ENCODE assay signal across 10 cellular contexts in genomic region chr20:51480507-51481270, GRCh38.
A peak's percentile ranks its signal among the peaks of the same experiment; 100 is the strongest.
DNase-seq lines count a peak whose midpoint lies in the region; ATAC-seq and TF ChIP-seq lines count a peak whose summit lies in the region.
"Had no signal": no experiment of that assay in that cellular context is flagged by ENCODE, and none has a peak within 500 bp of the region (broad histone marks: within the 10 kb centered on the region; RNA-seq: fewer than 3 reads in every experiment).

No MANE protein-coding gene starts in this region.

- H3K36me3 ChIP-seq in BLaER1, result peaks cover 47% of the 10 kb centered on the region
- no peaks in the 10 kb centered on the region for H3K36me3 ChIP-seq in SK-N-SH (replicated peaks in 1 of 2; ENCODE audit: control insufficient read depth in 1 of 2, insufficient read depth in 2 of 2, low read length in 1 of 2)

- peak overlapping the region; percentile 34 for H3K4me2 ChIP-seq in BLaER1
- H3K4me2 ChIP-seq in SK-N-SH, result no peak overlapping the region

- H3K27ac ChIP-seq in BLaER1 (no peak overlapping the region), SK-N-SH (ENCODE audit: low read depth in 2 of 2, low read length in 1 of 2) (no peak overlapping the region)

- peaks cover 90% of the 10 kb centered on the region for H3K4me1 Mint-ChIP-seq in activated naive CD4-positive, alpha-beta T cell treated with anti-CD3 and anti-CD28 coated beads, Interleukin-2, amount 50 U/mL, for 24 hours

- H3K9ac ChIP-seq in BLaER1, result no peak overlapping the region
- H3K9ac ChIP-seq in SK-N-SH, result no peak overlapping the region

- H2AFZ ChIP-seq in SK-N-SH (ENCODE audit: low read depth), result no peak overlapping the region

- H3F3A ChIP-seq in SK-N-SH (replicated peaks; ENCODE audit: insufficient read depth), result no peaks in the 10 kb centered on the region

- no peaks in the 10 kb centered on the region for H3K9me3 Mint-ChIP-seq in activated naive CD4-positive, alpha-beta T cell treated with anti-CD3 and anti-CD28 coated beads, Interleukin-2, amount 50 U/mL, for 24 hours

- no peak for TF ChIP-seq EP300 in SK-N-SH (IDR thresholded peaks at IDR 0.05; ENCODE audit: borderline replicate concordance in 1 of 2, low read depth in 1 of 2, low read length in 1 of 2)

- H3K4me3 Mint-ChIP-seq in activated naive CD4-positive, alpha-beta T cell treated with anti-CD3 and anti-CD28 coated beads, Interleukin-2, amount 50 U/mL, for 24 hours, result peak overlapping the region; percentile 60
- H3K4me3 Mint-ChIP-seq: brain had no signal

- H3K9me2 ChIP-seq in SK-N-SH, result no peaks in the 10 kb centered on the region

- H3K4me3 ChIP-seq in BLaER1 (no peak overlapping the region), SK-N-SH (ENCODE audit: low read depth in 2 of 2, low read length in 1 of 2) (no peak overlapping the region)

- POLR2A ChIA-PET in SK-N-SH (lab: Yijun Ruan, JAX), result no interaction called here

- H3K27ac Mint-ChIP-seq in activated naive CD4-positive, alpha-beta T cell treated with anti-CD3 and anti-CD28 coated beads, Interleukin-2, amount 50 U/mL, for 24 hours, result peak overlapping the region; percentile 96
- H3K27ac Mint-ChIP-seq: brain had no signal

- H3K27me3 Mint-ChIP-seq in activated naive CD4-positive, alpha-beta T cell treated with anti-CD3 and anti-CD28 coated beads, Interleukin-2, amount 50 U/mL, for 24 hours, result no peaks in the 10 kb centered on the region

- DNase-seq in Kasumi-1 (lab: John Stamatoyannopoulos, UW), result no peak
- DNase-seq in NCI-H82 treated with DMSO at 0.1 percent for 48 hours (lab: John Stamatoyannopoulos, UW; ENCODE audit: unreplicated experiment), result no peak
- DNase-seq in SK-N-SH, result no peak
- DNase-seq in RPMI8226, result no peak
- DNase-seq: mesenchymal stem cell had no signal

- 86% methylated on average over 13 of the region's 14 CpGs for WGBS in SK-N-SH (ENCODE audit: low lambda C conversion rate)

- H3K4me1 ChIP-seq in BLaER1 (peaks cover 49% of the 10 kb centered on the region), SK-N-SH (ENCODE audit: control insufficient read depth in 1 of 2, insufficient read depth in 2 of 2, low read depth in 1 of 2, low read length in 1 of 2) (peaks cover 0 to 5% of the 10 kb centered on the region in 2 experiments; a peak in 1 of 4 replicates)

- no peak for TF ChIP-seq CTCF in SK-N-SH (IDR thresholded peaks at IDR 0.05)

- ATAC-seq in GM19468 (IDR thresholded peaks at IDR 0.05; ENCODE audit: extremely low read depth, unreplicated experiment) (peak; percentile 78), HG03469 (IDR thresholded peaks at IDR 0.05; ENCODE audit: unreplicated experiment) (peak; percentile 78)

- CTCF ChIA-PET in SK-N-SH (lab: Yijun Ruan, JAX), result interaction anchor here (2.0 kb wide), 1 partner anchor 13 kb away, joined by 6 read pairs; no protein-coding TSS in a partner anchor

- H3K27me3 ChIP-seq in BLaER1, result no peaks in the 10 kb centered on the region
- no peaks in the 10 kb centered on the region for H3K27me3 ChIP-seq in SK-N-SH (ENCODE audit: insufficient read depth)

- H3K9me3 ChIP-seq in BLaER1 (peaks cover 20% of the 10 kb centered on the region), SK-N-SH (peaks cover 4% of the 10 kb centered on the region)

- no peaks in the 10 kb centered on the region for H3K79me2 ChIP-seq in SK-N-SH (ENCODE audit: insufficient read depth)

- peaks cover 30% of the 10 kb centered on the region; the same call in 1 of the 2 replicates for H4K20me1 ChIP-seq in BLaER1
- H4K20me1 ChIP-seq in SK-N-SH (ENCODE audit: insufficient read depth), result no peaks in the 10 kb centered on the region

- H3K36me3 Mint-ChIP-seq in activated naive CD4-positive, alpha-beta T cell treated with anti-CD3 and anti-CD28 coated beads, Interleukin-2, amount 50 U/mL, for 24 hours, result peaks cover 24% of the 10 kb centered on the region
- H3K36me3 Mint-ChIP-seq: brain had no signal

- TF ChIP-seq RAD21 in SK-N-SH (IDR thresholded peaks at IDR 0.05; ENCODE audit: low read length), result no peak

TF ChIP-seq in SK-N-SH, 30 proteins besides CTCF, POLR2A, EP300 and RAD21:
- no peak for TF ChIP-seq TCF12 (IDR thresholded peaks at IDR 0.05)
- no peak for TF ChIP-seq RXRA (IDR thresholded peaks at IDR 0.05; ENCODE audit: borderline replicate concordance, low read depth)
- no peak for TF ChIP-seq PBX3 (IDR thresholded peaks at IDR 0.05)
- no peak for TF ChIP-seq POLR2AphosphoS5 (IDR thresholded peaks at IDR 0.05; ENCODE audit: low read depth, low read length)
- no peak for TF ChIP-seq GATA2 (CRISPR knock-in tag; IDR thresholded peaks at IDR 0.05)
- TF ChIP-seq NRF1 (IDR thresholded peaks at IDR 0.05; ENCODE audit: low read depth, low read length), result no peak
- no peak for TF ChIP-seq TEAD4 (IDR thresholded peaks at IDR 0.05; ENCODE audit: borderline replicate concordance, insufficient read depth)
- TF ChIP-seq USF1 (IDR thresholded peaks at IDR 0.05; ENCODE audit: borderline replicate concordance, low read depth), result no peak
- TF ChIP-seq SMC3 (IDR thresholded peaks at IDR 0.05; ENCODE audit: low read depth, low read length), result no peak
- no peak for TF ChIP-seq MAX (IDR thresholded peaks at IDR 0.05; ENCODE audit: low read depth)
- TF ChIP-seq NFIC (IDR thresholded peaks at IDR 0.05; ENCODE audit: borderline replicate concordance), result no peak
- no peak for TF ChIP-seq FOXM1 (IDR thresholded peaks at IDR 0.05; ENCODE audit: low read depth)
